Comparison of ENCODE assay signal across 8 cellular contexts in genomic region chr5:95620030-95620869, GRCh38. TPM values are rescaled to one million over a fixed set of nuclear protein-coding genes. Genes with fewer than 3 reads are reported as not detected.
DNase-seq lines count a peak whose midpoint lies in the region; ATAC-seq and TF ChIP-seq lines count a peak whose summit lies in the region.

GPR150 (plus strand) TSS chr5:95620087; CDS start chr5:95620276, 189 bp downstream.

- peak within 1 kb of the TSS; percentile 54 for H3K4me3 ChIP-seq in CD4-positive, CD25-positive, alpha-beta regulatory T cell (ENCODE audit: low read depth, low read length)
- H3K4me3 ChIP-seq in retinal pigment epithelial cell (ENCODE audit: low read length) = peak within 1 kb of the TSS; percentile 50

- H3K36me3 Mint-ChIP-seq in CD4-positive, CD25-positive, alpha-beta regulatory T cell = peaks cover 7% of the 10 kb centered on the region
- peaks cover 23% of the 10 kb centered on the region for H3K36me3 Mint-ChIP-seq in activated naive CD4-positive, alpha-beta T cell treated with anti-CD3 and anti-CD28 coated beads, Interleukin-2, amount 10 ng/mL, durations not matched to agents 7 days and 5 days

- peak within 1 kb of the TSS in 2 of 3 donors; percentile 18 to 67 for H3K27ac Mint-ChIP-seq in CD4-positive, CD25-positive, alpha-beta regulatory T cell
- H3K27ac Mint-ChIP-seq in activated naive CD4-positive, alpha-beta T cell treated with anti-CD3 and anti-CD28 coated beads, Interleukin-2, amount 10 ng/mL, durations not matched to agents 7 days and 5 days = peak within 1 kb of the TSS; percentile 89

- ATAC-seq in CD4-positive, CD25-positive, alpha-beta regulatory T cell (ENCODE audit: low read depth in 2 of 2) = peak; percentile 80 to 83
- ATAC-seq in GM19035 (IDR thresholded peaks at IDR 0.05; ENCODE audit: unreplicated experiment) = peak; percentile 71
- ATAC-seq in HG03342 (IDR thresholded peaks at IDR 0.05; ENCODE audit: unreplicated experiment) = peak; percentile 66
- peak; percentile 73 for ATAC-seq in left ventricle myocardium superior
- no peak for ATAC-seq in GM18870 (IDR thresholded peaks at IDR 0.05; ENCODE audit: unreplicated experiment)

- H3K4me3 Mint-ChIP-seq in CD4-positive, CD25-positive, alpha-beta regulatory T cell = peak within 1 kb of the TSS; percentile 85 to 95 (median 90)
- H3K4me3 Mint-ChIP-seq in activated naive CD4-positive, alpha-beta T cell treated with anti-CD3 and anti-CD28 coated beads, Interleukin-2, amount 10 ng/mL, durations not matched to agents 7 days and 5 days = peak within 1 kb of the TSS; percentile 88

- peaks cover 0 to 6% (median 0%) of the 10 kb centered on the region in 7 donors for H3K9me3 Mint-ChIP-seq in CD4-positive, CD25-positive, alpha-beta regulatory T cell
- H3K9me3 Mint-ChIP-seq in activated naive CD4-positive, alpha-beta T cell treated with anti-CD3 and anti-CD28 coated beads, Interleukin-2, amount 10 ng/mL, durations not matched to agents 7 days and 5 days = peaks cover 2% of the 10 kb centered on the region

- POLR2A ChIA-PET in RWPE1 (lab: Yijun Ruan, JAX; ENCODE audit: low non-redundant PET) = no interaction called here

- intact Hi-C loops in left ventricle myocardium superior (cut with micrococcal nuclease) = no loop called here

- TF ChIP-seq CTCF in RWPE1 (conservative IDR thresholded peaks at IDR 0.05; ENCODE audit: low read depth) = peak; percentile 46
- no peak for TF ChIP-seq CTCF in retinal pigment epithelial cell (conservative IDR thresholded peaks at IDR 0.05; ENCODE audit: low read depth, low read length)

- DNase-seq in CD4-positive, CD25-positive, alpha-beta regulatory T cell = peak; percentile 39 to 78 (median 52)
- DNase-seq in RWPE1 (ENCODE audit: low spot score) (peak; percentile 40), left ventricle myocardium superior (peak; percentile 74), retinal pigment epithelial cell (ENCODE audit: low read depth) (no peak)
- DNase-seq in activated naive CD4-positive, alpha-beta T cell treated with anti-CD3 and anti-CD28 coated beads, Interleukin-2, amount 10 ng/mL, durations not matched to agents 7 days and 5 days = peak; percentile 77

- no peaks in the 10 kb centered on the region for H3K36me3 ChIP-seq in CD4-positive, CD25-positive, alpha-beta regulatory T cell (ENCODE audit: control insufficient read depth, insufficient read depth, low read length)

- CTCF ChIA-PET in RWPE1 (lab: Yijun Ruan, JAX) = interaction anchor here (0.5 to 1.1 kb wide), 2 partner anchors 13 to 24 kb away, joined by 3 to 4 read pairs; no protein-coding TSS in a partner anchor
- CTCF ChIA-PET in activated naive CD4-positive, alpha-beta T cell treated with anti-CD3 and anti-CD28 coated beads, Interleukin-2, amount 10 ng/mL, durations not matched to agents 7 days and 5 days (lab: Charles Lee) = no interaction called here

- peaks cover 29% of the 10 kb centered on the region for H3K4me1 ChIP-seq in CD4-positive, CD25-positive, alpha-beta regulatory T cell (ENCODE audit: control insufficient read depth, insufficient read depth, low read length, poor library complexity, severe bottlenecking)

- no peaks in the 10 kb centered on the region for H3K9me3 ChIP-seq in CD4-positive, CD25-positive, alpha-beta regulatory T cell (ENCODE audit: control insufficient read depth in 2 of 2, low read length in 2 of 2)

- peaks cover 15% of the 10 kb centered on the region for H3K27me3 Mint-ChIP-seq in CD4-positive, CD25-positive, alpha-beta regulatory T cell
- H3K27me3 Mint-ChIP-seq in activated naive CD4-positive, alpha-beta T cell treated with anti-CD3 and anti-CD28 coated beads, Interleukin-2, amount 10 ng/mL, durations not matched to agents 7 days and 5 days = peaks cover 14% of the 10 kb centered on the region

- H3K4me1 Mint-ChIP-seq in CD4-positive, CD25-positive, alpha-beta regulatory T cell = peaks cover 13 to 37% (median 23%) of the 10 kb centered on the region in 4 donors
- peaks cover 52% of the 10 kb centered on the region for H3K4me1 Mint-ChIP-seq in activated naive CD4-positive, alpha-beta T cell treated with anti-CD3 and anti-CD28 coated beads, Interleukin-2, amount 10 ng/mL, durations not matched to agents 7 days and 5 days

- peaks cover 5% of the 10 kb centered on the region for H3K27me3 ChIP-seq in CD4-positive, CD25-positive, alpha-beta regulatory T cell (ENCODE audit: control insufficient read depth, insufficient read depth, low read length)

- H3K27ac ChIP-seq in CD4-positive, CD25-positive, alpha-beta regulatory T cell (ENCODE audit: insufficient read depth, low read length, poor library complexity, severe bottlenecking) = no peak within 1 kb of the TSS
- peak within 1 kb of the TSS; percentile 13; the same call in 1 of the 2 replicates for H3K27ac ChIP-seq in RWPE1

RNA-seq across cellular contexts. Expression of gene GPR150, which starts in this region (rescaled TPM):
- total RNA-seq in CD4-positive, CD25-positive, alpha-beta regulatory T cell = 0.37 TPM
- under 1 TPM; 0.19 to 0.77 (median 0.65) TPM for polyA plus RNA-seq in CD4-positive, CD25-positive, alpha-beta regulatory T cell
- not detected for total RNA-seq in left ventricle myocardium superior

Comparison
In these comparisons a context has a peak if more than half of its experiments do, and no peak if none do; other contexts are left out.
1. Peak in DNase-seq, ATAC-seq and H3K4me3 ChIP-seq in CD4-positive, CD25-positive, alpha-beta regulatory T cell; RNA of the gene not detected or under 1 TPM.
2. Peak in DNase-seq and ATAC-seq in left ventricle myocardium superior; RNA of the gene not detected or under 1 TPM.